In genomic region chr9:79240774-79241173, GRCh38 we compare ENCODE assay signal across 1 cellular context.
A peak's percentile ranks its signal among the peaks of the same experiment; 100 is the strongest.
TF ChIP-seq lines count a peak whose summit lies in the region.

No MANE protein-coding gene starts in this region.

TF ChIP-seq in H1, 55 proteins besides CTCF, POLR2A, EP300 and RAD21:
- TF ChIP-seq SIX5 (IDR thresholded peaks at IDR 0.05; ENCODE audit: low read depth, low read length), result no peak
- no peak for TF ChIP-seq ZNF274 (IDR thresholded peaks at IDR 0.05; ENCODE audit: borderline replicate concordance, extremely low read depth, low read length)
- no peak for TF ChIP-seq BCL11A (IDR thresholded peaks at IDR 0.05; ENCODE audit: low read depth in 2 of 2, low read length in 2 of 2)
- TF ChIP-seq HDAC6 (IDR thresholded peaks at IDR 0.05; ENCODE audit: low read depth, low read length), result no peak
- TF ChIP-seq POU5F1 (IDR thresholded peaks at IDR 0.05; ENCODE audit: low read depth, low read length), result 0 out of 2 replicates have a peak, but pooled peaks have one; percentile 21
- TF ChIP-seq TAF1 (IDR thresholded peaks at IDR 0.05; ENCODE audit: low read depth, low read length), result no peak
- no peak for TF ChIP-seq KDM1A (IDR thresholded peaks at IDR 0.05; ENCODE audit: borderline replicate concordance, low read length)
- TF ChIP-seq, protein P1, sequence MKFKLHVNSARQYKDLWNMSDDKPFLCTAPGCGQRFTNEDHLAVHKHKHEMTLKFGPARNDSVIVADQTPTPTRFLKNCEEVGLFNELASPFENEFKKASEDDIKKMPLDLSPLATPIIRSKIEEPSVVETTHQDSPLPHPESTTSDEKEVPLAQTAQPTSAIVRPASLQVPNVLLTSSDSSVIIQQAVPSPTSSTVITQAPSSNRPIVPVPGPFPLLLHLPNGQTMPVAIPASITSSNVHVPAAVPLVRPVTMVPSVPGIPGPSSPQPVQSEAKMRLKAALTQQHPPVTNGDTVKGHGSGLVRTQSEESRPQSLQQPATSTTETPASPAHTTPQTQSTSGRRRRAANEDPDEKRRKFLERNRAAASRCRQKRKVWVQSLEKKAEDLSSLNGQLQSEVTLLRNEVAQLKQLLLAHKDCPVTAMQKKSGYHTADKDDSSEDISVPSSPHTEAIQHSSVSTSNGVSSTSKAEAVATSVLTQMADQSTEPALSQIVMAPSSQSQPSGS (IDR thresholded peaks at IDR 0.05; ENCODE audit: low read length), result no peak
- no peak for TF ChIP-seq SP1 (IDR thresholded peaks at IDR 0.05; ENCODE audit: low read depth, low read length)
- no peak for TF ChIP-seq CBX8 (IDR thresholded peaks at IDR 0.05; ENCODE audit: borderline replicate concordance, low read depth, low read length)
- TF ChIP-seq HDAC2 (IDR thresholded peaks at IDR 0.05; ENCODE audit: borderline replicate concordance in 1 of 2, low read depth in 2 of 2, low read length in 2 of 2), result peak in 1 of 2 experiments; percentile 86; a peak in 1 of 4 replicates
- TF ChIP-seq YY1 (IDR thresholded peaks at IDR 0.05; ENCODE audit: low read depth, low read length), result peak; percentile 32; the same call in 1 of the 2 replicates
TF ChIP-seq in H1: peak in this region for 3.
